7 cellular contexts compared by ENCODE assay signal in genomic region chr2:239750929-239751718, GRCh38.
"Had no signal": no experiment of that assay in that cellular context is flagged by ENCODE, and none has a peak within 500 bp of the region (broad histone marks: within the 10 kb centered on the region; RNA-seq: fewer than 3 reads in every experiment).

No MANE protein-coding gene starts in this region.

- DNase-seq: activated gamma-delta T cell treated with Interleukin-2 at 50 U/mL for 16 hours, mesenchymal stem cell had no signal

- H3K9me3 ChIP-seq: heart left ventricle, left lung, pancreas, tibial nerve had no signal

- H3K4me3 ChIP-seq: left lung, pancreas, tibial nerve had no signal

- H3K27me3 ChIP-seq: pancreas, tibial nerve had no signal

- H3K4me1 ChIP-seq: pancreas had no signal

- H3K4me3 Mint-ChIP-seq: neural crest cell had no signal

- H3K27ac ChIP-seq: heart left ventricle, left lung, pancreas, tibial nerve had no signal

- H3K36me3 ChIP-seq: heart left ventricle, left lung, pancreas, tibial nerve had no signal
